18 cellular contexts compared by ENCODE assay signal in the genomic region with DNA sequence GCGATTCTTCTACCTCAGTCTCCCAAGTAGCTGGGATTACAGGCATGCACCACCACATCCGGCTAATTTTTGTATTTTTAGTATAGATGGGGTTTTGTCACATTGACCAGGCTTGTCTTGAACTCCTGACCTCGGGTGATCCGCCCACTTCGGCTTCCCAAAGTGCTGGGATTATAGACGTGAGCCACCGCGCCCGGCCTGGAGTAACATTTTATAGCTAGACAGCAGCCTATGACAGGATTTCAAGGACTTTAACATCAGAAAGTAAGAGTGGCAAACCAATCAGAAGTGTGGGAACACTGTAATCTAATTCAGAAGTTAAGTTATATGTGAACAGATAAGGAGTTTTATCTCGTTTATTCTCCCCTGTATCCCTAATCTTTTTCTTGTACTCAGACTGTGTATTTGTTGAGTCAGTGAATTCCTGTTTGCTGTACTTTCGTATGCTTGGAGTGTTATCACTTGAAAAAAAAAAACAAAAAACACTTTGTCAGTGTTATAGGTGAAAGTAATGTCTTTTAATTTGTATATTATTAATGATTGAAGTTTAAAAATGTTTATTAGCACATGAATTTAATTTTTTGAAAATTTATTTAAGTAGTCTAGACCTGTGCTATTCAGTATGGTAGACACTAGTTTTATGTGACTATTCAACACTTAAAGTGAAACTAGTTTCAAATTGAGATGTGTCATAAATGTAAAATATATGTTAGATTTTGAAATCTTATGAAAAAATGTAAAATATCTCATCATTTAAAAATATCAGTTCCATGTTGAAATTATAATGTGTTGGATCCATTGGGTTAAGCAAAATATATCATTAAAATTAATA. TPM values are rescaled to one million over a fixed set of nuclear protein-coding genes. Genes with fewer than 3 reads are reported as not detected.
DNase-seq lines count a peak whose midpoint lies in the region; ATAC-seq and TF ChIP-seq lines count a peak whose summit lies in the region.
"Had no signal": no experiment of that assay in that cellular context is flagged by ENCODE, and none has a peak within 500 bp of the region (broad histone marks: within the 10 kb centered on the region; RNA-seq: fewer than 3 reads in every experiment).

No MANE protein-coding gene starts in this region.

- H3K4me3 ChIP-seq in colonic mucosa (no peak overlapping the region), left lung (no peak overlapping the region)
- H3K4me3 ChIP-seq: cardiac muscle cell, thoracic aorta had no signal

- H3K36me3 ChIP-seq in colonic mucosa: no peaks in the 10 kb centered on the region
- H3K36me3 ChIP-seq in left lung: peaks cover 0 to 16% of the 10 kb centered on the region in 2 donors
- H3K36me3 ChIP-seq: thoracic aorta had no signal

- H3K4me3 Mint-ChIP-seq in natural killer cell: no peak overlapping the region
- no peak overlapping the region for H3K4me3 Mint-ChIP-seq in natural killer cell treated with Interleukin-12 subunit alpha and Interleukin-12 subunit beta and Interleukin-15 and Interleukin-18, amount 100 ng/mL, for 72 hours
- H3K4me3 Mint-ChIP-seq: activated naive CD4-positive, alpha-beta T cell treated with anti-CD3 and anti-CD28 coated beads, Interleukin-2, amount 50 U/mL, for 24 hours had no signal

- H3K4me1 ChIP-seq in colonic mucosa (no peaks in the 10 kb centered on the region), left lung (peaks cover 0 to 14% of the 10 kb centered on the region in 2 donors)

- ATAC-seq in natural killer cell (peak in 2 of 3 donors; percentile 57 to 71), left lung (peak; percentile 60), HG02870 (IDR thresholded peaks at IDR 0.05; ENCODE audit: unreplicated experiment) (no peak), GM21529 (IDR thresholded peaks at IDR 0.05; ENCODE audit: unreplicated experiment) (no peak), HG02642 (IDR thresholded peaks at IDR 0.05; ENCODE audit: poor library complexity, unreplicated experiment) (no peak)
- ATAC-seq in natural killer cell treated with Interleukin-12 subunit alpha and Interleukin-12 subunit beta and Interleukin-15 and Interleukin-18, amount 100 ng/mL, for 72 hours: no peak
- ATAC-seq: Panc1 had no signal

- no peaks in the 10 kb centered on the region for H3K9me3 Mint-ChIP-seq in natural killer cell
- H3K9me3 Mint-ChIP-seq in natural killer cell treated with Interleukin-12 subunit alpha and Interleukin-12 subunit beta and Interleukin-15 and Interleukin-18, amount 100 ng/mL, for 72 hours: no peaks in the 10 kb centered on the region
- H3K9me3 Mint-ChIP-seq: activated naive CD4-positive, alpha-beta T cell treated with anti-CD3 and anti-CD28 coated beads, Interleukin-2, amount 50 U/mL, for 24 hours had no signal

- TF ChIP-seq CTCF in natural killer cell (IDR thresholded peaks at IDR 0.05) (no peak), colonic mucosa (IDR thresholded peaks at IDR 0.05) (no peak), left lung (IDR thresholded peaks at IDR 0.05) (no peak)

- H3K4me1 Mint-ChIP-seq in natural killer cell: peaks cover 40 to 41% of the 10 kb centered on the region in 2 donors
- H3K4me1 Mint-ChIP-seq in natural killer cell treated with Interleukin-12 subunit alpha and Interleukin-12 subunit beta and Interleukin-15 and Interleukin-18, amount 100 ng/mL, for 72 hours (ENCODE audit: low read depth in 2 of 2): peaks cover 20 to 30% of the 10 kb centered on the region in 2 donors

- peak overlapping the region; percentile 66 to 73 for H3K27ac Mint-ChIP-seq in natural killer cell
- peak overlapping the region in 1 of 2 donors; percentile 28 for H3K27ac Mint-ChIP-seq in natural killer cell treated with Interleukin-12 subunit alpha and Interleukin-12 subunit beta and Interleukin-15 and Interleukin-18, amount 100 ng/mL, for 72 hours

- no peaks in the 10 kb centered on the region for H3K36me3 Mint-ChIP-seq in natural killer cell
- H3K36me3 Mint-ChIP-seq in natural killer cell treated with Interleukin-12 subunit alpha and Interleukin-12 subunit beta and Interleukin-15 and Interleukin-18, amount 100 ng/mL, for 72 hours: peaks cover 6% of the 10 kb centered on the region

- intact Hi-C loops in natural killer cell (cut with micrococcal nuclease): loop anchor here (5.0 kb wide), 1 partner anchor 38 kb away; a partner anchor contains a TSS
- intact Hi-C loops in colonic mucosa (cut with DNase I): no loop called here
- intact Hi-C loops in left lung (cut with DNase I): no loop called here

- H3K9me3 ChIP-seq in colonic mucosa (no peaks in the 10 kb centered on the region), left lung (no peaks in the 10 kb centered on the region)
- H3K9me3 ChIP-seq: thoracic aorta had no signal

- H3K27me3 Mint-ChIP-seq in natural killer cell (ENCODE audit: low read depth in 2 of 2): no peaks in the 10 kb centered on the region
- H3K27me3 Mint-ChIP-seq in natural killer cell treated with Interleukin-12 subunit alpha and Interleukin-12 subunit beta and Interleukin-15 and Interleukin-18, amount 100 ng/mL, for 72 hours: no peaks in the 10 kb centered on the region
- H3K27me3 Mint-ChIP-seq: activated naive CD4-positive, alpha-beta T cell treated with anti-CD3 and anti-CD28 coated beads, Interleukin-2, amount 50 U/mL, for 24 hours had no signal

- no peak overlapping the region for H3K9ac ChIP-seq in colonic mucosa (ENCODE audit: low read depth in 2 of 2, low read length in 2 of 2)

- H3K27me3 ChIP-seq in colonic mucosa (no peaks in the 10 kb centered on the region), left lung (no peaks in the 10 kb centered on the region)
- H3K27me3 ChIP-seq: cardiac muscle cell had no signal

- H3K27ac ChIP-seq in colonic mucosa: no peak overlapping the region
- H3K27ac ChIP-seq in left lung: no peak overlapping the region
- H3K27ac ChIP-seq: cardiac muscle cell, thoracic aorta had no signal

- DNase-seq in natural killer cell: no peak
- DNase-seq in natural killer cell treated with Interleukin-12 subunit alpha and Interleukin-12 subunit beta and Interleukin-15 and Interleukin-18, amount 100 ng/mL, for 72 hours (ENCODE audit: low spot score): no peak
- peak; percentile 70 for DNase-seq in colonic mucosa
- no peak for DNase-seq in left lung
- no peak for DNase-seq in stimulated activated CD8-positive, alpha-beta memory T cell treated with anti-CD3 and anti-CD28 coated beads, Interleukin-4, amount 100 ng/mL, for 48 hours
- DNase-seq: GF-D8, head of caudate nucleus, left cardiac atrium, NCI-H2029 treated with DMSO at 0.1 percent for 48 hours, NCI-H526 treated with DMSO at 0.1 percent for 48 hours, retina had no signal

RNA-seq across cellular contexts. Expression of a gene that starts 38.5 kb away (rescaled TPM):
- total RNA-seq in natural killer cell: 10 to 100 TPM; 23.9 to 34.4 (median 33.4) TPM
- 10 to 100 TPM; 19.0 to 21.2 TPM for total RNA-seq in natural killer cell treated with Interleukin-12 subunit alpha and Interleukin-12 subunit beta and Interleukin-15 and Interleukin-18, amount 100 ng/mL, for 72 hours
- 10 to 100 TPM; 20.1 to 25.5 TPM for total RNA-seq in colonic mucosa
- 10 to 100 TPM; 16.7 to 20.2 TPM for total RNA-seq in left lung

Comparison
In these comparisons a context has a peak if more than half of its experiments do, and no peak if none do; other contexts are left out.
1. ATAC-seq: peak in natural killer cell (2 of 3) and left lung (single experiment); none in natural killer cell treated with Interleukin-12 subunit alpha and Interleukin-12 subunit beta and Interleukin-15 and Interleukin-18, amount 100 ng/mL, for 72 hours (0 of 2), HG02870 (single experiment), GM21529 (single experiment) and HG02642 (single experiment).